ENCODE assay signal across 1 cellular context in the genomic region with DNA sequence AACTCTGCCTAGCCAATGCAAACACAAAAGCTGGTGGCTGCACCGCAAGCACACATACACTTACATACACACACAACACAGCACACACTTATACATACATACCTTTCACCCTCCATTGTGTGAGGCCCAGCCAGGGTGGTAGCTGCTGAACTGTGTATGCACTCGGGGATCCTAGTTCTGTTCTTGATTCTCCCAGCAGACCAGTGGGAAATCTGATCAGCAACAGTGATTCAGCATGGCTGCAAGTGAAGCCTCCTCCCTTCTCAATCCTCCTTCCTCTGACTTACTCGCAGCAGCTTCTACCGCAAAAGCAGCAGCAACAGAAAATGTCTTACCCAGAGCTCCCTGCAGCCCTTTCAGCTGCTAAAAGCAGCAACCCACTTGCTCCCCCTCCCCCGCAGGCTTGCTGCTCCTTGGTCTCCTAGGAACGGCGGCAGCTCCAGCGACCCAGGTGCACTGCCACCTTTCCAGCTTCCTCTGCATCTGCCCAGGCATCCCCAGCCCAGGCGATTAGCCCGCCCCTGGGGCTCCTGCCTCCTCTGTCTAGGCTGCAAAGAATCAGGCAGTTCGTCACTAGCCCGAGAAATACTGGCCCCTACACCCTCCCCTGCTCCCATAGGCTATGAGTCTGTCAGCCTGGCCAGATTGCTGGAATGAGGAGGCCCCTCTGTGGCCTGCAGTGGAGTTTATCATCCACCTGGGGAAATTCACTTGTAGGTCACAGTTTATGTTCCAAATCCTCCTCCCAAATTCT.
TF ChIP-seq lines count a peak whose summit lies in the region.

A gene with protein sequence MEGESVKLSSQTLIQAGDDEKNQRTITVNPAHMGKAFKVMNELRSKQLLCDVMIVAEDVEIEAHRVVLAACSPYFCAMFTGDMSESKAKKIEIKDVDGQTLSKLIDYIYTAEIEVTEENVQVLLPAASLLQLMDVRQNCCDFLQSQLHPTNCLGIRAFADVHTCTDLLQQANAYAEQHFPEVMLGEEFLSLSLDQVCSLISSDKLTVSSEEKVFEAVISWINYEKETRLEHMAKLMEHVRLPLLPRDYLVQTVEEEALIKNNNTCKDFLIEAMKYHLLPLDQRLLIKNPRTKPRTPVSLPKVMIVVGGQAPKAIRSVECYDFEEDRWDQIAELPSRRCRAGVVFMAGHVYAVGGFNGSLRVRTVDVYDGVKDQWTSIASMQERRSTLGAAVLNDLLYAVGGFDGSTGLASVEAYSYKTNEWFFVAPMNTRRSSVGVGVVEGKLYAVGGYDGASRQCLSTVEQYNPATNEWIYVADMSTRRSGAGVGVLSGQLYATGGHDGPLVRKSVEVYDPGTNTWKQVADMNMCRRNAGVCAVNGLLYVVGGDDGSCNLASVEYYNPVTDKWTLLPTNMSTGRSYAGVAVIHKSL (minus strand): TSS at position 559 of the 754 bp plus-strand sequence. CDS start 443 bp downstream, at position 116.

TF ChIP-seq in HCT116, 20 proteins besides CTCF, POLR2A, EP300 and RAD21 (continued from another document):
- TF ChIP-seq, protein P1, sequence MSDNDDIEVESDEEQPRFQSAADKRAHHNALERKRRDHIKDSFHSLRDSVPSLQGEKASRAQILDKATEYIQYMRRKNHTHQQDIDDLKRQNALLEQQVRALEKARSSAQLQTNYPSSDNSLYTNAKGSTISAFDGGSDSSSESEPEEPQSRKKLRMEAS (IDR thresholded peaks at IDR 0.05) = no peak
- TF ChIP-seq CEBPB (IDR thresholded peaks at IDR 0.05; ENCODE audit: low read depth) = no peak
- TF ChIP-seq, protein P2, sequence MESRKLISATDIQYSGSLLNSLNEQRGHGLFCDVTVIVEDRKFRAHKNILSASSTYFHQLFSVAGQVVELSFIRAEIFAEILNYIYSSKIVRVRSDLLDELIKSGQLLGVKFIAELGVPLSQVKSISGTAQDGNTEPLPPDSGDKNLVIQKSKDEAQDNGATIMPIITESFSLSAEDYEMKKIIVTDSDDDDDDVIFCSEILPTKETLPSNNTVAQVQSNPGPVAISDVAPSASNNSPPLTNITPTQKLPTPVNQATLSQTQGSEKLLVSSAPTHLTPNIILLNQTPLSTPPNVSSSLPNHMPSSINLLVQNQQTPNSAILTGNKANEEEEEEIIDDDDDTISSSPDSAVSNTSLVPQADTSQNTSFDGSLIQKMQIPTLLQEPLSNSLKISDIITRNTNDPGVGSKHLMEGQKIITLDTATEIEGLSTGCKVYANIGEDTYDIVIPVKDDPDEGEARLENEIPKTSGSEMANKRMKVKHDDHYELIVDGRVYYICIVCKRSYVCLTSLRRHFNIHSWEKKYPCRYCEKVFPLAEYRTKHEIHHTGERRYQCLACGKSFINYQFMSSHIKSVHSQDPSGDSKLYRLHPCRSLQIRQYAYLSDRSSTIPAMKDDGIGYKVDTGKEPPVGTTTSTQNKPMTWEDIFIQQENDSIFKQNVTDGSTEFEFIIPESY (IDR thresholded peaks at IDR 0.05; ENCODE audit: extremely low read depth, insufficient replicate concordance, low read length) = no peak
- no peak for TF ChIP-seq ZNF274 (IDR thresholded peaks at IDR 0.05; ENCODE audit: low read depth, low read length)
- no peak for TF ChIP-seq ELF1 (IDR thresholded peaks at IDR 0.05; ENCODE audit: borderline replicate concordance, low read depth)
- no peak for TF ChIP-seq JUND (IDR thresholded peaks at IDR 0.05)
- TF ChIP-seq YY1 (IDR thresholded peaks at IDR 0.05; ENCODE audit: extremely low read depth, insufficient replicate concordance, low read depth, low read length) = no peak
TF ChIP-seq in HCT116: peak in this region for 0.
